Comparison of ENCODE assay signal across 1 cellular context in genomic region chr1:153021829-153022228, GRCh38.
TF ChIP-seq lines count a peak whose summit lies in the region.

No MANE protein-coding gene starts in this region.

TF ChIP-seq in K562, 482 proteins besides CTCF, POLR2A, EP300 and RAD21:
- TF ChIP-seq GTF2A2 (tag; IDR thresholded peaks at IDR 0.05) (0 out of 2 replicates have a peak, but pooled peaks have one; percentile 55), DMBX1 (CRISPR knock-in tag; IDR thresholded peaks at IDR 0.05; ENCODE audit: borderline replicate concordance) (peak; percentile 64; the same call in 1 of the 2 replicates), SMAD4 (CRISPR knock-in tag; conservative IDR thresholded peaks at IDR 0.05) (0 out of 2 replicates have a peak, but pooled peaks have one; percentile 52), SMAD3 (CRISPR knock-in tag; conservative IDR thresholded peaks at IDR 0.05) (0 out of 2 replicates have a peak, but pooled peaks have one; percentile 54), HBP1 (CRISPR knock-in tag; IDR thresholded peaks at IDR 0.05) (peak; percentile 14; the same call in 1 of the 2 replicates)
